1 cellular context compared by ENCODE assay signal in genomic region chr6:16751251-16751946, GRCh38.
TF ChIP-seq lines count a peak whose summit lies in the region.

No MANE protein-coding gene starts in this region.

TF ChIP-seq in HEK293, 187 proteins besides CTCF, POLR2A, EP300 and RAD21 (continued from another document):
- peak; percentile 22; the same call in 1 of the 2 replicates for TF ChIP-seq PRDM10 (tag by site-specific recombination; IDR thresholded peaks at IDR 0.05)
- TF ChIP-seq HIC1 (tag by site-specific recombination; IDR thresholded peaks at IDR 0.05) = 0 out of 2 replicates have a peak, but pooled peaks have one; percentile 33
- 0 out of 2 replicates have a peak, but pooled peaks have one; percentile 13 for TF ChIP-seq ZNF580 (tag by site-specific recombination; IDR thresholded peaks at IDR 0.05)
- peak; percentile 42; the same call in 1 of the 2 replicates for TF ChIP-seq SP7 (tag by site-specific recombination; IDR thresholded peaks at IDR 0.05)
- peak; percentile 67 for TF ChIP-seq SCRT2 (tag by site-specific recombination; IDR thresholded peaks at IDR 0.05)
- no peak for TF ChIP-seq SETDB1 (IDR thresholded peaks at IDR 0.05; ENCODE audit: insufficient read length, low read length)
- peak; percentile 41; the same call in 1 of the 2 replicates for TF ChIP-seq PRDM4 (tag by site-specific recombination; IDR thresholded peaks at IDR 0.05)
- peak; percentile 70; the same call in 1 of the 2 replicates for TF ChIP-seq ZNF660 (tag by site-specific recombination; IDR thresholded peaks at IDR 0.05)
- 0 out of 2 replicates have a peak, but pooled peaks have one; percentile 10 for TF ChIP-seq ZIC2 (tag by site-specific recombination; IDR thresholded peaks at IDR 0.05)
- TF ChIP-seq PRDM6 (tag by site-specific recombination; IDR thresholded peaks at IDR 0.05) = peak; percentile 95
- TF ChIP-seq ZSCAN23 (tag by site-specific recombination; IDR thresholded peaks at IDR 0.05) = no peak
- 0 out of 2 replicates have a peak, but pooled peaks have one; percentile 11 for TF ChIP-seq WT1 (tag by site-specific recombination; IDR thresholded peaks at IDR 0.05)
- no peak for TF ChIP-seq ZNF214 (tag by site-specific recombination; IDR thresholded peaks at IDR 0.05; ENCODE audit: borderline replicate concordance)
- TF ChIP-seq ZNF324 (tag by site-specific recombination; IDR thresholded peaks at IDR 0.05) = peak; percentile 20; the same call in 1 of the 2 replicates
- TF ChIP-seq ZNF843 (tag by site-specific recombination; IDR thresholded peaks at IDR 0.05) = peak; percentile 42; the same call in 1 of the 2 replicates
- TF ChIP-seq ZNF561 (tag by site-specific recombination; IDR thresholded peaks at IDR 0.05; ENCODE audit: borderline replicate concordance) = peak; percentile 29; the same call in 1 of the 2 replicates
- peak; percentile 28; the same call in 1 of the 2 replicates for TF ChIP-seq ZFP69B (tag by site-specific recombination; IDR thresholded peaks at IDR 0.05)
- TF ChIP-seq ZNF341 (tag by site-specific recombination; IDR thresholded peaks at IDR 0.05; ENCODE audit: low read depth) = peak; percentile 67
- TF ChIP-seq ZNF24 (tag by site-specific recombination; IDR thresholded peaks at IDR 0.05) = peak; percentile 77
- TF ChIP-seq ZNF394 (tag by site-specific recombination; IDR thresholded peaks at IDR 0.05; ENCODE audit: borderline replicate concordance) = peak; percentile 35; the same call in 1 of the 2 replicates
- TF ChIP-seq YY1 (tag by site-specific recombination; IDR thresholded peaks at IDR 0.05) = no peak
TF ChIP-seq in HEK293: peak in this region for 28.
